ENCODE assay signal across 8 cellular contexts in the genomic region with DNA sequence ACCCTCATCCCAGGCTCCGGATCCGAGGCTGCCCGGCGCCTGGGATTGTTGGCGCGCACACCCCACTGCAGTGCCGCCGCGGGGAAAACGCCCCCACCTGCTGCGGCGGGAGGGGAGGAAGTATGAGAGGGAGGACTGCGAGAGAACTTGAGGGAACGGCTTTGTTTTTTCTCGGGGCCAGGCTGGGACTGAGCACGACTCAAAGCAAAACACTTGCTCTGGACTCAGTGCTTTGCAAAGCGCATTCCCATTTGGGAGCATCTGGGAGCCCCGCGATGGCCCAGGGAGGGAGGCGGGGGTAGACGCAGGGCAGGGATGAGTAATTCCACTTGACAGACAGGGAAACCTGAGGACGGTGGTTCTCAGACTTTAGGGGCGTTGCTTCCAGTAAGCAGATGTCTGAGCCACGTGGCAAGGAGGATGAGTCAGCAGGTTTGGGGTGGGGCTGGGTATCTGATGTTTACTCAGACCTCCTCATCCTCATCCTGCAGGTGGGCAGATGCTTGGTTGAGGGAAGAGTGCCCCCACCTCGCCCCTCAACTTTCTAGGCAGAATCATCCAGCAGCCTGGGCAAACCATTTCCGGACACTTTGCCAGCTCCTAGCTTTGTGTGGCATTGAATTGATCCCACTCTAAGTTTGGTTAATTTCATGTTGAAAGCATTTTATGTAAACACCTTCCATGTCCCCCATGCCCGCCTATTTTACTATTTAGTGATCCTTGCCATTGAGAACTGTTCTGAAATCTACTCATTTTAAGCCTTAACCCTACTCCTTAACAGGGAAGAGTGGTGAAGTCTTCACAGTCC. TPM values are rescaled to one million over a fixed set of nuclear protein-coding genes. Genes with fewer than 3 reads are reported as not detected.
DNase-seq lines count a peak whose midpoint lies in the region; ATAC-seq, FAIRE-seq and TF ChIP-seq lines count a peak whose summit lies in the region.

No MANE protein-coding gene starts in this region.

- peak overlapping the region; percentile 48; the same call in 1 of the 2 replicates for H3K9ac ChIP-seq in ES-I3 (ENCODE audit: low read depth, low read length)

- TF ChIP-seq CTCF in WI38 (IDR thresholded peaks at IDR 0.05; ENCODE audit: low read depth, low read length) = no peak
- no peak for TF ChIP-seq CTCF in bronchial epithelial cell (IDR thresholded peaks at IDR 0.05; ENCODE audit: insufficient read depth, low read length, severe bottlenecking)

- ATAC-seq in HG02763 (IDR thresholded peaks at IDR 0.05; ENCODE audit: unreplicated experiment) = peak; percentile 56

- peaks cover 15% of the 10 kb centered on the region for H3K27me3 ChIP-seq in bronchial epithelial cell (ENCODE audit: control insufficient read depth, insufficient read depth, low read length)

- H3K9me3 ChIP-seq in ES-I3 (ENCODE audit: control insufficient read depth, insufficient read depth, low read length) = no peaks in the 10 kb centered on the region

- peaks cover 17% of the 10 kb centered on the region for H3K4me1 ChIP-seq in ES-I3 (ENCODE audit: insufficient read depth, low read length)

- H3K4me3 ChIP-seq in WI38 (ENCODE audit: low read depth, low read length) (peak overlapping the region; percentile 55), bronchial epithelial cell (ENCODE audit: low read depth, low read length) (no peak overlapping the region)

- H3K36me3 ChIP-seq in ES-I3 (ENCODE audit: insufficient read depth, low read length) = no peaks in the 10 kb centered on the region
- no peaks in the 10 kb centered on the region for H3K36me3 ChIP-seq in bronchial epithelial cell (ENCODE audit: control insufficient read depth, insufficient read depth, low read length)

- peak; percentile 68 for FAIRE-seq in bronchial epithelial cell (lab: Jason Lieb, UNC)

- DNase-seq in NCI-H2196 treated with DMSO at 0.1 percent for 48 hours (lab: John Stamatoyannopoulos, UW; ENCODE audit: unreplicated experiment) (peak; percentile 52), bronchial epithelial cell (ENCODE audit: low read depth) (peak; percentile 96), kidney tubule cell (ENCODE audit: low spot score) (peak; percentile 90), cerebellum (ENCODE audit: low spot score) (no peak)
- DNase-seq in stimulated activated CD4-positive, alpha-beta T cell treated with anti-CD3 and anti-CD28 coated beads, Interleukin-4, amount 100 ng/mL, for 48 hours (ENCODE audit: low read depth in 2 of 2) = peak; percentile 71 to 81

RNA-seq across cellular contexts. Expression of a gene that starts 1.5 kb away (rescaled TPM):
- total RNA-seq in bronchial epithelial cell (0.53 and 0.64 TPM in 2 replicates), cerebellum (194 TPM)

RNA-seq across cellular contexts. Expression of a gene that starts 37.1 kb away (rescaled TPM):
- total RNA-seq in bronchial epithelial cell (not detected in 2 replicates), cerebellum (not detected)

RNA-seq across cellular contexts. Expression of a gene that starts 41.0 kb away (rescaled TPM):
- total RNA-seq in bronchial epithelial cell = not detected in 2 replicates
- 0.27 TPM for total RNA-seq in cerebellum

Comparison
In these comparisons a context has a peak if more than half of its experiments do, and no peak if none do; other contexts are left out.
1. RNA of a gene that starts 1.5 kb away (total RNA-seq): 194 TPM in cerebellum (single experiment); 0.53 to 0.64 TPM in bronchial epithelial cell; every median in the first group is over 100 times any median in the second.